ENCODE assay signal across 9 cellular contexts in the genomic region with DNA sequence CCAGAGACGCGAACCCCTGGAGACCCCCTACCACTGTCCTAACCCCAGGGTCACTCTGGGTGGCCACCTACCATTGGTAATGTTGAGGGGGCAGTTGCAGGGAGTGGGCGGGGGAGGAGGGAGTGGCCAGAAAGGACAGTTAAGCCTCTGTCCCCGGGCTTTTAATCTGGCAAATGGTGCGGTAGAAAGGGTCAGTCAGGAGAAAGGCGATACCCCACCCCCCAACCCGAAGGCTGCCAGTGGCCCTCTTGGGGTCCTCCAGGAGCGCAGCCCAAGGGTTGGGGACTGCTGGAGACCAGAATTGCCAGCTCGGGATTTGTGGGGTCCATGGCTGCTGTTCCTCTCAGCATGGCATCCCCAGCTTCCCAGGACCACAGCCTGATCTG. TPM values are rescaled to one million over a fixed set of nuclear protein-coding genes. Genes with fewer than 3 reads are reported as not detected.
DNase-seq lines count a peak whose midpoint lies in the region; ATAC-seq and TF ChIP-seq lines count a peak whose summit lies in the region.
"Had no signal": no experiment of that assay in that cellular context is flagged by ENCODE, and none has a peak within 500 bp of the region (broad histone marks: within the 10 kb centered on the region; RNA-seq: fewer than 3 reads in every experiment).

No MANE protein-coding gene starts in this region.

- no peak for TF ChIP-seq EP300 in ovary (IDR thresholded peaks at IDR 0.05)

- H3K36me3 Mint-ChIP-seq in T-helper 17 cell (ENCODE audit: low read depth), result peaks cover 7% of the 10 kb centered on the region
- H3K36me3 Mint-ChIP-seq in CD8-positive, alpha-beta memory T cell, result no peaks in the 10 kb centered on the region

- no peak overlapping the region for H3K27ac Mint-ChIP-seq in T-helper 17 cell
- no peak overlapping the region for H3K27ac Mint-ChIP-seq in CD8-positive, alpha-beta memory T cell

- DNase-seq in BE2C, result no peak
- DNase-seq in T-helper 17 cell, result no peak
- DNase-seq in right cardiac atrium, result peak in 1 of 3 donors; percentile 61
- DNase-seq in ovary, result no peak
- no peak for DNase-seq in DMS79 treated with DMSO at 0.1 percent for 48 hours (lab: John Stamatoyannopoulos, UW)
- DNase-seq in CD8-positive, alpha-beta memory T cell, result no peak
- DNase-seq: DMS 273 treated with DMSO at 0.1 percent for 48 hours had no signal

- peaks cover 9% of the 10 kb centered on the region for H3K4me1 Mint-ChIP-seq in T-helper 17 cell
- H3K4me1 Mint-ChIP-seq in CD8-positive, alpha-beta memory T cell, result peaks cover 0 to 15% (median 9%) of the 10 kb centered on the region in 3 donors

- intact Hi-C loops in right cardiac atrium (cut with DNase I) (no loop called here), ovary (cut with DNase I) (no loop called here)

- H3K4me3 Mint-ChIP-seq in T-helper 17 cell, result peak overlapping the region; percentile 83
- peak overlapping the region in 3 of 7 donors; percentile 11 to 43 (median 32) for H3K4me3 Mint-ChIP-seq in CD8-positive, alpha-beta memory T cell

- H3K9me3 Mint-ChIP-seq in CD8-positive, alpha-beta memory T cell, result no peaks in the 10 kb centered on the region

- WGBS in right cardiac atrium, result 46% methylated on average over 9 of the region's 9 CpGs
- WGBS in ovary, 3 donors, result 58 to 70% (median 59%) methylated on average over 9 of the region's 9 CpGs

- H3K27ac ChIP-seq in right cardiac atrium (ENCODE audit: low read length), result no peak overlapping the region
- H3K27ac ChIP-seq in ovary, result no peak overlapping the region
- H3K27ac ChIP-seq in CD8-positive, alpha-beta memory T cell (ENCODE audit: low read depth, low read length), result no peak overlapping the region

- H3K36me3 ChIP-seq in BE2C (no peaks in the 10 kb centered on the region), ovary (no peaks in the 10 kb centered on the region)
- H3K36me3 ChIP-seq in CD8-positive, alpha-beta memory T cell (ENCODE audit: insufficient read depth, low read length), result no peaks in the 10 kb centered on the region

- CTCF ChIA-PET in CD8-positive, alpha-beta memory T cell (lab: Charles Lee), result no interaction called here

- H3K27me3 Mint-ChIP-seq in T-helper 17 cell, result peaks cover 38% of the 10 kb centered on the region
- peaks cover 23 to 25% of the 10 kb centered on the region in 2 donors for H3K27me3 Mint-ChIP-seq in CD8-positive, alpha-beta memory T cell

- H3K4me1 ChIP-seq in BE2C, result no peaks in the 10 kb centered on the region
- no peaks in the 10 kb centered on the region for H3K4me1 ChIP-seq in right cardiac atrium (ENCODE audit: control insufficient read depth, insufficient read depth, low read length)
- H3K4me1 ChIP-seq in ovary (ENCODE audit: insufficient read depth), result peaks cover 13% of the 10 kb centered on the region
- no peaks in the 10 kb centered on the region for H3K4me1 ChIP-seq in CD8-positive, alpha-beta memory T cell (ENCODE audit: insufficient read depth, low read length)

- no peak for TF ChIP-seq POLR2A in ovary (IDR thresholded peaks at IDR 0.05)

- H3K4me3 ChIP-seq in BE2C (ENCODE audit: low read depth, low read length) (peak overlapping the region; percentile 51), right cardiac atrium (ENCODE audit: low read length) (peak overlapping the region; percentile 43), ovary (peak overlapping the region; percentile 30)
- no peak overlapping the region for H3K4me3 ChIP-seq in CD8-positive, alpha-beta memory T cell (ENCODE audit: low read length)

- peaks cover 4% of the 10 kb centered on the region; the same call in 1 of the 2 replicates for H3K27me3 ChIP-seq in BE2C
- H3K27me3 ChIP-seq in right cardiac atrium (ENCODE audit: control insufficient read depth, insufficient read depth), result no peaks in the 10 kb centered on the region
- no peaks in the 10 kb centered on the region for H3K27me3 ChIP-seq in ovary
- H3K27me3 ChIP-seq in CD8-positive, alpha-beta memory T cell (ENCODE audit: insufficient read depth, low read length, poor library complexity, severe bottlenecking), result no peaks in the 10 kb centered on the region

- POLR2A ChIA-PET in CD8-positive, alpha-beta memory T cell (lab: Charles Lee), result no interaction called here

- TF ChIP-seq CTCF in BE2C (IDR thresholded peaks at IDR 0.05; ENCODE audit: low read depth, low read length) (no peak), ovary (IDR thresholded peaks at IDR 0.05) (no peak)

- ATAC-seq in T-helper 17 cell (no peak), right cardiac atrium (peak in 1 of 2 donors; percentile 1), GM19463 (IDR thresholded peaks at IDR 0.05; ENCODE audit: unreplicated experiment) (no peak), GM19452 (IDR thresholded peaks at IDR 0.05; ENCODE audit: unreplicated experiment) (no peak)

- H3K9me3 ChIP-seq in BE2C, result no peaks in the 10 kb centered on the region
- H3K9me3 ChIP-seq in T-helper 17 cell (ENCODE audit: control insufficient read depth, low read length, poor library complexity, severe bottlenecking), result peaks cover 3% of the 10 kb centered on the region
- H3K9me3 ChIP-seq in right cardiac atrium (ENCODE audit: control insufficient read depth, low read length), result no peaks in the 10 kb centered on the region
- no peaks in the 10 kb centered on the region for H3K9me3 ChIP-seq in ovary
- no peaks in the 10 kb centered on the region for H3K9me3 ChIP-seq in CD8-positive, alpha-beta memory T cell (ENCODE audit: low read length)

RNA-seq across cellular contexts. Expression of gene P2RY2, which starts 0.7 kb away (rescaled TPM):
- 0.28 TPM for polyA plus RNA-seq in BE2C (2012; ENCODE audit: insufficient read depth, insufficient read length, low read depth)
- total RNA-seq in T-helper 17 cell, result under 1 TPM; 0.29 to 0.55 TPM
- total RNA-seq in right cardiac atrium, result 10 to 100 TPM in 1 of 4 donors, 1 to 10 TPM in 3; 5.5 to 15.1 (median 9.2) TPM
- polyA plus RNA-seq in right cardiac atrium, result 5.4 TPM
- 1 to 10 TPM in 4 of 7 donors, under 1 TPM in 3; 0.48 to 1.6 (median 1.3) TPM for total RNA-seq in ovary
- polyA plus RNA-seq in ovary, result 1 to 10 TPM in 1 of 2 donors, under 1 TPM in 1; 0.44 to 1.0 TPM
- total RNA-seq in CD8-positive, alpha-beta memory T cell, result not detected
- not detected for polyA plus RNA-seq in CD8-positive, alpha-beta memory T cell

RNA-seq across cellular contexts. Expression of gene P2RY6, which starts 53.3 kb away (rescaled TPM):
- 6.5 TPM for polyA plus RNA-seq in BE2C (2012; ENCODE audit: insufficient read depth, insufficient read length, low read depth)
- total RNA-seq in T-helper 17 cell (not detected), right cardiac atrium (1 to 10 TPM in 3 of 4 donors, under 1 TPM in 1; 0.96 to 2.7 (median 2.0) TPM), ovary (1 to 10 TPM in 2 of 7 donors, under 1 TPM in 4, not detected in 1; 0.23 to 1.4 (median 0.62) TPM)
- polyA plus RNA-seq in right cardiac atrium (0.70 TPM), ovary (under 1 TPM; 0.57 to 0.79 TPM)
- under 1 TPM; 0.20 to 0.24 TPM for total RNA-seq in CD8-positive, alpha-beta memory T cell
- polyA plus RNA-seq in CD8-positive, alpha-beta memory T cell, result not detected
